ENCODE assay signal across 11 cellular contexts in the genomic region with DNA sequence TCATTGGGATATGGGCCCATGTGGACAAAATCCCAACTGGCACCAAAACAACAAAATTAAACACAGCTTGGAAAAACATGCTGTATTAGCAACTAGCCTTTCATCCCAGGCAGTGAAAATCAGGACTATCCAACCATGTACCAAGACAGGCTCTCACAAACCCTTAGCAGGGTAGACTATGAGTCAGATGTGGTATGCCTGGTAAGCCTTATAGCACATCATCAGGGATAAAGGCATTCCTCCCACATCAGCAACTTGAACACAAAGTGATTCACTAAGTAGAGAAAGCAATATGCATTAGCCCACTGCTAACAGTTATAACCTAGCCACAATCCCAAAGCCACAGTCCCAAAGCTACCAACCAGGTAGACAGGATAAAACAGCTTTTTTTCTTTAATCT. TPM values are rescaled to one million over a fixed set of nuclear protein-coding genes. Genes with fewer than 3 reads are reported as not detected.
A peak's percentile ranks its signal among the peaks of the same experiment; 100 is the strongest.
DNase-seq lines count a peak whose midpoint lies in the region; ATAC-seq lines count a peak whose summit lies in the region.
"Had no signal": no experiment of that assay in that cellular context is flagged by ENCODE, and none has a peak within 500 bp of the region (broad histone marks: within the 10 kb centered on the region; RNA-seq: fewer than 3 reads in every experiment).

No MANE protein-coding gene starts in this region.

- no peak overlapping the region for H3K9ac ChIP-seq in adipocyte (ENCODE audit: low read length)

- ATAC-seq in HG02885 (IDR thresholded peaks at IDR 0.05; ENCODE audit: poor library complexity, unreplicated experiment), result peak; percentile 56
- ATAC-seq in GM18907 (IDR thresholded peaks at IDR 0.05; ENCODE audit: unreplicated experiment), result no peak
- ATAC-seq: gastrocnemius medialis had no signal

- no peak overlapping the region for H3K27ac Mint-ChIP-seq in CD4-positive, alpha-beta memory T cell

- H3K27me3 ChIP-seq in adipocyte (replicated peaks; ENCODE audit: control insufficient read depth, insufficient read depth, low read length), result no peaks in the 10 kb centered on the region
- H3K27me3 ChIP-seq in CD4-positive, alpha-beta memory T cell (ENCODE audit: insufficient read depth, low read length), result no peaks in the 10 kb centered on the region
- H3K27me3 ChIP-seq: gastrocnemius medialis had no signal

- peaks cover 16% of the 10 kb centered on the region for H3K4me1 ChIP-seq in adipocyte (ENCODE audit: control insufficient read depth, insufficient read depth, low read length)
- no peaks in the 10 kb centered on the region for H3K4me1 ChIP-seq in CD4-positive, alpha-beta memory T cell (ENCODE audit: insufficient read depth, low read length)
- H3K4me1 ChIP-seq: gastrocnemius medialis had no signal

- H3K4me3 Mint-ChIP-seq in CD4-positive, alpha-beta memory T cell, result no peak overlapping the region

- H3K4me3 ChIP-seq in adipocyte (ENCODE audit: low read length), result no peak overlapping the region
- no peak overlapping the region for H3K4me3 ChIP-seq in CD4-positive, alpha-beta memory T cell (ENCODE audit: low read length in 2 of 2)
- H3K4me3 ChIP-seq: gastrocnemius medialis had no signal

- H3K9me3 ChIP-seq in adipocyte (ENCODE audit: control insufficient read depth, low read length), result no peaks in the 10 kb centered on the region
- H3K9me3 ChIP-seq in CD4-positive, alpha-beta memory T cell (ENCODE audit: control insufficient read depth in 1 of 2, low read length in 2 of 2), result no peaks in the 10 kb centered on the region
- H3K9me3 ChIP-seq: gastrocnemius medialis had no signal

- H3K36me3 ChIP-seq in adipocyte (ENCODE audit: control insufficient read depth, insufficient read depth, low read length, severe bottlenecking), result no peaks in the 10 kb centered on the region
- no peaks in the 10 kb centered on the region for H3K36me3 ChIP-seq in CD4-positive, alpha-beta memory T cell (ENCODE audit: insufficient read depth, low read length)
- H3K36me3 ChIP-seq: gastrocnemius medialis had no signal

- H3K9me3 Mint-ChIP-seq in CD4-positive, alpha-beta memory T cell, result no peaks in the 10 kb centered on the region

- peaks cover 4 to 11% of the 10 kb centered on the region in 2 donors for H3K36me3 Mint-ChIP-seq in CD4-positive, alpha-beta memory T cell

- H3K27ac ChIP-seq in CD4-positive, alpha-beta memory T cell (ENCODE audit: low read depth, low read length), result no peak overlapping the region
- H3K27ac ChIP-seq: gastrocnemius medialis had no signal

- CTCF ChIA-PET in CD4-positive, alpha-beta memory T cell (lab: Charles Lee; ENCODE audit: partially characterized antibody), result interaction anchor here (1.5 to 3.3 kb wide), 2 partner anchors 8 to 13 kb away, joined by 5 to 16 read pairs; a partner anchor contains a TSS

- DNase-seq in AG20443 (ENCODE audit: low spot score) (peak; percentile 71), adipocyte (ENCODE audit: low read depth) (peak; percentile 80), iris pigment epithelial cell (ENCODE audit: low read depth) (peak; percentile 97), NCI-H345 treated with DMSO at 0.1 percent for 48 hours (lab: John Stamatoyannopoulos, UW; ENCODE audit: unreplicated experiment) (no peak)
- no peak for DNase-seq in CD4-positive, alpha-beta memory T cell
- no peak for DNase-seq in stimulated activated CD4-positive, alpha-beta T cell treated with anti-CD3 and anti-CD28 coated beads, Interleukin-2, amount 100 ng/mL, for 48 hours
- DNase-seq: activated naive CD4-positive, alpha-beta T cell treated with anti-CD3 and anti-CD28 coated beads, Interleukin-2, amount 50 U/mL, for 16 hours; gastrocnemius medialis; NCI-H748 treated with DMSO at 0.1 percent for 48 hours had no signal

- POLR2A ChIA-PET in CD4-positive, alpha-beta memory T cell (lab: Charles Lee; ENCODE audit: partially characterized antibody), result interaction anchor here (1.1 kb wide), 1 partner anchor 8 kb away, joined by 3 read pairs; a partner anchor contains a TSS

- H3K4me1 Mint-ChIP-seq in CD4-positive, alpha-beta memory T cell, result peaks cover 14 to 41% (median 21%) of the 10 kb centered on the region in 4 donors

- intact Hi-C loops in CD4-positive, alpha-beta memory T cell (cut with micrococcal nuclease), result no loop called here

- no peaks in the 10 kb centered on the region for H3K27me3 Mint-ChIP-seq in CD4-positive, alpha-beta memory T cell

RNA-seq across cellular contexts. Expression of a gene that starts 8.0 kb away (rescaled TPM):
- total RNA-seq in CD4-positive, alpha-beta memory T cell, result 10 to 100 TPM; 14.4 to 15.3 TPM
- 1 to 10 TPM; 3.0 to 8.1 TPM for polyA plus RNA-seq in CD4-positive, alpha-beta memory T cell

Comparison
In these comparisons a context has a peak if more than half of its experiments do, and no peak if none do; other contexts are left out.
1. DNase-seq: peak in AG20443 (single experiment), adipocyte (single experiment) and iris pigment epithelial cell (single experiment); none in CD4-positive, alpha-beta memory T cell (0 of 5), stimulated activated CD4-positive, alpha-beta T cell treated with anti-CD3 and anti-CD28 coated beads, Interleukin-2, amount 100 ng/mL, for 48 hours (0 of 2) and NCI-H345 treated with DMSO at 0.1 percent for 48 hours (single experiment).